In genomic region chr11:117545706-117546105, GRCh38 we compare ENCODE assay signal across 20 cellular contexts.
DNase-seq lines count a peak whose midpoint lies in the region; ATAC-seq, FAIRE-seq and TF ChIP-seq lines count a peak whose summit lies in the region.
"Had no signal": no experiment of that assay in that cellular context is flagged by ENCODE, and none has a peak within 500 bp of the region (broad histone marks: within the 10 kb centered on the region; RNA-seq: fewer than 3 reads in every experiment).

No MANE protein-coding gene starts in this region.

- H3K4ac ChIP-seq in IMR-90 (ENCODE audit: low read depth, low read length) = no peak overlapping the region

- H3K27ac Mint-ChIP-seq in neural progenitor cell = peak overlapping the region; percentile 57
- H3K27ac Mint-ChIP-seq in endothelial cell (ENCODE audit: unreplicated experiment) = no peak overlapping the region
- H3K27ac Mint-ChIP-seq: CD4-positive, alpha-beta memory T cell; GM23338 had no signal

- peaks cover 10% of the 10 kb centered on the region for H3K27me3 ChIP-seq in IMR-90 (ENCODE audit: control insufficient read depth, insufficient read depth, low read length)
- H3K27me3 ChIP-seq in bronchial epithelial cell (ENCODE audit: control insufficient read depth, insufficient read depth, low read length) = peaks cover 4% of the 10 kb centered on the region
- H3K27me3 ChIP-seq in neural progenitor cell = peaks cover 4% of the 10 kb centered on the region
- no peaks in the 10 kb centered on the region for H3K27me3 ChIP-seq in aorta (ENCODE audit: control insufficient read depth in 1 of 2, insufficient read depth in 2 of 2, low read length in 1 of 2)
- H3K27me3 ChIP-seq: BLaER1 had no signal

- H3K4me3 ChIP-seq in IMR-90 (ENCODE audit: insufficient read depth, low read depth, low read length) (no peak overlapping the region), bronchial epithelial cell (ENCODE audit: low read depth, low read length) (no peak overlapping the region), neural progenitor cell (no peak overlapping the region), aorta (ENCODE audit: low read length in 2 of 2) (no peak overlapping the region)
- H3K4me3 ChIP-seq: A549, BLaER1, GM23338 had no signal

- peak overlapping the region; percentile 54 for H3K4me3 Mint-ChIP-seq in neural progenitor cell
- no peak overlapping the region for H3K4me3 Mint-ChIP-seq in endothelial cell (ENCODE audit: unreplicated experiment)
- H3K4me3 Mint-ChIP-seq: CD14-positive monocyte; CD4-positive, alpha-beta memory T cell; GM23338 had no signal

- TF ChIP-seq RAD21 in IMR-90 (IDR thresholded peaks at IDR 0.05; ENCODE audit: low read length) = no peak

- no peaks in the 10 kb centered on the region for H3K9me3 ChIP-seq in IMR-90 (ENCODE audit: control insufficient read depth, insufficient read depth, low read length)
- H3K9me3 ChIP-seq in neural progenitor cell (ENCODE audit: low read depth) = no peaks in the 10 kb centered on the region
- peaks cover 4% of the 10 kb centered on the region for H3K9me3 ChIP-seq in aorta (ENCODE audit: control insufficient read depth, low read length)
- H3K9me3 ChIP-seq: A549 had no signal

- H2BK15ac ChIP-seq in IMR-90 (ENCODE audit: low read depth, low read length) = no peak overlapping the region

- H4K20me1 ChIP-seq in IMR-90 (ENCODE audit: insufficient read depth, low read length) (no peaks in the 10 kb centered on the region), neural progenitor cell (ENCODE audit: low read depth) (no peaks in the 10 kb centered on the region)
- H4K20me1 ChIP-seq: BLaER1 had no signal

- in situ Hi-C loops in IMR-90 (cut with MboI; ENCODE audit: low sequenced_read_pairs) = no loop called here

- intact Hi-C loops in IMR-90 (cut with micrococcal nuclease) (no loop called here), aorta (cut with DNase I) (no loop called here)

- no peaks in the 10 kb centered on the region for H3K9me1 ChIP-seq in IMR-90 (ENCODE audit: insufficient read depth, low read length)

- H2AK5ac ChIP-seq in IMR-90 (ENCODE audit: low read depth, low read length) = no peak overlapping the region

- H3K23ac ChIP-seq in IMR-90 (ENCODE audit: low read depth, low read length) = no peak overlapping the region

- FAIRE-seq in bronchial epithelial cell (lab: Jason Lieb, UNC) = peak; percentile 7
- FAIRE-seq: A549, H54, HepG2 had no signal

- CTCF ChIA-PET in IMR-90 (lab: Yijun Ruan, JAX) = no interaction called here

- no peaks in the 10 kb centered on the region for H3F3A ChIP-seq in neural progenitor cell (ENCODE audit: low read depth)

- H3K79me2 ChIP-seq in neural progenitor cell (ENCODE audit: low read depth) = no peaks in the 10 kb centered on the region

- H3K27me3 Mint-ChIP-seq in neural progenitor cell (ENCODE audit: insufficient read depth, low read depth) = peaks cover 52% of the 10 kb centered on the region
- peaks cover 9% of the 10 kb centered on the region for H3K27me3 Mint-ChIP-seq in endothelial cell (ENCODE audit: unreplicated experiment)

- peaks cover 4% of the 10 kb centered on the region for H3K9me3 Mint-ChIP-seq in neural progenitor cell
- H3K9me3 Mint-ChIP-seq in endothelial cell (ENCODE audit: unreplicated experiment) = no peaks in the 10 kb centered on the region
- H3K9me3 Mint-ChIP-seq: CD4-positive, alpha-beta memory T cell; GM23338 had no signal

- no TSS peak for BruUV-seq in IMR-90 (replicated peaks; lab: Mats Ljungman, UMichigan)

- no peaks in the 10 kb centered on the region for H3K36me3 Mint-ChIP-seq in neural progenitor cell
- no peaks in the 10 kb centered on the region for H3K36me3 Mint-ChIP-seq in endothelial cell (ENCODE audit: low read depth, unreplicated experiment)
- H3K36me3 Mint-ChIP-seq: CD14-positive monocyte; CD4-positive, alpha-beta memory T cell had no signal

- POLR2A ChIA-PET in IMR-90 (lab: Charles Lee; ENCODE audit: unreplicated experiment) = no interaction called here

- H3K18ac ChIP-seq in IMR-90 (ENCODE audit: low read depth, low read length) = no peak overlapping the region

- H3K56ac ChIP-seq in IMR-90 (ENCODE audit: extremely low read depth, insufficient read depth, low read length) = no peak overlapping the region

- no peak overlapping the region for H4K5ac ChIP-seq in IMR-90 (ENCODE audit: low read depth, low read length)

- peak overlapping the region; percentile 8 for H2AK9ac ChIP-seq in IMR-90 (replicated peaks; ENCODE audit: low read depth, low read length, poor library complexity)

- no peak for DNase-seq in IMR-90
- DNase-seq in bronchial epithelial cell (ENCODE audit: low read depth) = no peak
- no peak for DNase-seq in neural progenitor cell (ENCODE audit: low spot score)
- peak; percentile 12 to 59 for DNase-seq in aorta
- no peak for DNase-seq in pons (ENCODE audit: low spot score)
- no peak for DNase-seq in omental fat pad (ENCODE audit: low spot score)
- DNase-seq in endothelial cell (ENCODE audit: low spot score) = no peak
- DNase-seq: AML-193; Calu3; CD4-positive, alpha-beta memory T cell; DMS79 treated with DMSO at 0.1 percent for 48 hours; GF-D8; HCEC 1CT had no signal

- no peak for TF ChIP-seq CTCF in IMR-90 (conservative IDR thresholded peaks at IDR 0.05; ENCODE audit: low read depth, low read length)
- no peak for TF ChIP-seq CTCF in bronchial epithelial cell (IDR thresholded peaks at IDR 0.05; ENCODE audit: insufficient read depth, low read length, severe bottlenecking)
- TF ChIP-seq CTCF in neural progenitor cell (IDR thresholded peaks at IDR 0.05) = no peak
- no peak for TF ChIP-seq CTCF in omental fat pad (IDR thresholded peaks at IDR 0.05)
- no peak for TF ChIP-seq CTCF in endothelial cell (IDR thresholded peaks at IDR 0.05; ENCODE audit: unreplicated experiment)

- H3K79me1 ChIP-seq in IMR-90 (ENCODE audit: low read depth in 1 of 2, low read length in 2 of 2) = no peaks in the 10 kb centered on the region

- no peak overlapping the region for H2AFZ ChIP-seq in IMR-90 (replicated peaks; ENCODE audit: low read length, poor library complexity)
- H2AFZ ChIP-seq in neural progenitor cell (replicated peaks) = no peak overlapping the region
- H2AFZ ChIP-seq: GM23338 had no signal

- H3K14ac ChIP-seq in IMR-90 (replicated peaks; ENCODE audit: low read depth, low read length) = no peak overlapping the region

- H3K36me3 ChIP-seq in IMR-90 (ENCODE audit: control insufficient read depth, insufficient read depth, low read length) (no peaks in the 10 kb centered on the region), bronchial epithelial cell (ENCODE audit: control insufficient read depth, insufficient read depth, low read length) (no peaks in the 10 kb centered on the region), neural progenitor cell (no peaks in the 10 kb centered on the region), aorta (ENCODE audit: control insufficient read depth in 1 of 2, insufficient read depth in 2 of 2, low read length in 1 of 2) (no peaks in the 10 kb centered on the region)
- H3K36me3 ChIP-seq: BLaER1 had no signal

- H2BK20ac ChIP-seq in IMR-90 (ENCODE audit: low read depth, low read length) = no peak overlapping the region

- dilution Hi-C loops in IMR-90 (cut with HindIII; ENCODE audit: low sequenced_read_pairs, unreplicated experiment) = no loop called here

- H4K91ac ChIP-seq in IMR-90 (ENCODE audit: insufficient read depth, low read depth, low read length) = no peak overlapping the region

- no peak overlapping the region for H2BK5ac ChIP-seq in IMR-90 (ENCODE audit: low read depth, low read length, poor library complexity, severe bottlenecking)

- no peak overlapping the region for H2BK120ac ChIP-seq in IMR-90 (ENCODE audit: low read depth, low read length)

- H4K8ac ChIP-seq in IMR-90 (ENCODE audit: low read depth in 2 of 2, low read length in 2 of 2) = no peak overlapping the region

- ATAC-seq in IMR-90 (ENCODE audit: low read depth) = no peak
- ATAC-seq in aorta (ENCODE audit: low FRiP score) = no peak
- ATAC-seq in omental fat pad (ENCODE audit: low FRiP score) = no peak
- ATAC-seq: A549, HepG2 had no signal

- no CpG with 5 or more reads among the region's 12 CpGs for WGBS in IMR-90 (ENCODE audit: extremely low coverage in 2 of 2, insufficient read length in 1 of 2), 2 experiments
- WGBS in aorta, 2 donors = 86% methylated on average over 12 of the region's 12 CpGs

- H3K9ac ChIP-seq in IMR-90 (ENCODE audit: low read depth, low read length) (no peak overlapping the region), neural progenitor cell (no peak overlapping the region)
- H3K9ac ChIP-seq: BLaER1 had no signal

- H3K27ac ChIP-seq in IMR-90 (ENCODE audit: insufficient read depth, low read length) = no peak overlapping the region
- H3K27ac ChIP-seq in neural progenitor cell = no peak overlapping the region
- H3K27ac ChIP-seq in aorta (ENCODE audit: low read depth in 1 of 2, low read length in 2 of 2) = no peak overlapping the region
- H3K27ac ChIP-seq: 22Rv1, A549, BLaER1 had no signal

- H3K4me2 ChIP-seq in IMR-90 (ENCODE audit: low read depth, low read length) (no peak overlapping the region), neural progenitor cell (no peak overlapping the region)
- H3K4me2 ChIP-seq: A549, BLaER1 had no signal

- H3K4me1 Mint-ChIP-seq in neural progenitor cell (peaks cover 55% of the 10 kb centered on the region), endothelial cell (ENCODE audit: unreplicated experiment) (peaks cover 16% of the 10 kb centered on the region)
- H3K4me1 Mint-ChIP-seq: CD14-positive monocyte; CD4-positive, alpha-beta memory T cell had no signal

- no peaks in the 10 kb centered on the region for H3K4me1 ChIP-seq in IMR-90 (ENCODE audit: control insufficient read depth, insufficient read depth, low read length)
- peaks cover 13% of the 10 kb centered on the region for H3K4me1 ChIP-seq in neural progenitor cell
- H3K4me1 ChIP-seq in aorta (ENCODE audit: control insufficient read depth in 1 of 2, insufficient read depth in 2 of 2, low read length in 2 of 2) = no peaks in the 10 kb centered on the region
- H3K4me1 ChIP-seq: A549 had no signal

- TF ChIP-seq POLR2A in IMR-90 (IDR thresholded peaks at IDR 0.05; ENCODE audit: low read depth, low read length) = no peak

TF ChIP-seq in IMR-90, 13 proteins besides CTCF, POLR2A, EP300 and RAD21 (continues in another document):
- TF ChIP-seq CHD1 (IDR thresholded peaks at IDR 0.05; ENCODE audit: low read depth, low read length) (no peak), NFE2L2 (IDR thresholded peaks at IDR 0.05; ENCODE audit: low read depth, low read length) (no peak), CEBPB (IDR thresholded peaks at IDR 0.05; ENCODE audit: low read depth, low read length) (no peak), SMC3 (IDR thresholded peaks at IDR 0.05; ENCODE audit: low read depth, low read length) (no peak), ELK1 (IDR thresholded peaks at IDR 0.05; ENCODE audit: borderline replicate concordance, low read depth, low read length) (no peak)

Comparison
In these comparisons a context has a peak if more than half of its experiments do, and no peak if none do; other contexts are left out.
1. DNase-seq: peak in aorta (2 of 2); none in IMR-90 (single experiment), bronchial epithelial cell (single experiment), neural progenitor cell (single experiment), pons (single experiment), omental fat pad (single experiment) and endothelial cell (single experiment).